Comparison of ENCODE assay signal across 11 cellular contexts in genomic region chr5:149093625-149094024, GRCh38. TPM values are rescaled to one million over a fixed set of nuclear protein-coding genes. Genes with fewer than 3 reads are reported as not detected.
"Had no signal": no experiment of that assay in that cellular context is flagged by ENCODE, and none has a peak within 500 bp of the region (broad histone marks: within the 10 kb centered on the region; RNA-seq: fewer than 3 reads in every experiment).

No MANE protein-coding gene starts in this region.

- H3K4me1 ChIP-seq: HAP-1 had no signal

- FAIRE-seq: H1, H54 had no signal

- DNase-seq: GM23248, GOT3, H7, H9, HCEC 1CT, HFFc6 had no signal

- H3K36me3 ChIP-seq: HAP-1 had no signal

- H3K4me3 ChIP-seq: GM23248, GM23338, HAP-1 had no signal

- H2AFZ ChIP-seq: GM23248, GM23338 had no signal

- ATAC-seq: GM23338, HCT116 had no signal

- H3K4me2 ChIP-seq: GM23338 had no signal

- H3K27ac ChIP-seq: GM23248 had no signal

- H3K9ac ChIP-seq: GM23248 had no signal

RNA-seq across cellular contexts. Expression of gene SH3TC2, which starts 30.8 kb away (rescaled TPM):
- total RNA-seq: H7, H9 had no signal
